In genomic region chr21:16563111-16563510, GRCh38 we compare ENCODE assay signal across 18 cellular contexts.
DNase-seq lines count a peak whose midpoint lies in the region; ATAC-seq, FAIRE-seq and TF ChIP-seq lines count a peak whose summit lies in the region.
"Had no signal": no experiment of that assay in that cellular context is flagged by ENCODE, and none has a peak within 500 bp of the region (broad histone marks: within the 10 kb centered on the region; RNA-seq: fewer than 3 reads in every experiment).

No MANE protein-coding gene starts in this region.

- H2AFZ ChIP-seq in GM23338 (no peak overlapping the region), mesenchymal stem cell (ENCODE audit: low read depth, low read length) (no peak overlapping the region)

- H2BK12ac ChIP-seq in mesenchymal stem cell (ENCODE audit: low read length in 2 of 2), result no peak overlapping the region

- no peak overlapping the region for H2BK120ac ChIP-seq in mesenchymal stem cell (ENCODE audit: low read depth, low read length)

- peak overlapping the region; percentile 79 for H2BK5ac ChIP-seq in mesenchymal stem cell (ENCODE audit: low read depth, low read length, poor library complexity, severe bottlenecking)

- DNase-seq in GM23338 (ENCODE audit: low spot score), result no peak
- peak; percentile 35 for DNase-seq in RCC 7860 (ENCODE audit: low spot score)
- no peak for DNase-seq in mesenchymal stem cell
- DNase-seq in H7, result no peak
- DNase-seq: CD8-positive, alpha-beta T cell; GF-D8; GOT3; NCI-H1417; NCI-H187 treated with DMSO at 0.1 percent for 48 hours; NCI-H446 treated with DMSO at 0.1 percent for 48 hours; NCI-H748 treated with DMSO at 0.1 percent for 48 hours; T-cell had no signal

- no peaks in the 10 kb centered on the region for H3K9me3 ChIP-seq in mesenchymal stem cell (ENCODE audit: control insufficient read depth, low read length)
- H3K9me3 ChIP-seq: BLaER1 had no signal

- H3K36me3 Mint-ChIP-seq in GM23338 (ENCODE audit: low read depth), result no peaks in the 10 kb centered on the region
- H3K36me3 Mint-ChIP-seq: CD8-positive, alpha-beta T cell; T-cell had no signal

- no peak for TF ChIP-seq CTCF in GM23338 (conservative IDR thresholded peaks at IDR 0.05; ENCODE audit: low read depth in 2 of 2)

- H3K4me3 Mint-ChIP-seq in GM23338, result no peak overlapping the region
- H3K4me3 Mint-ChIP-seq: CD8-positive, alpha-beta T cell; T-cell had no signal

- H3K27me3 Mint-ChIP-seq in GM23338 (ENCODE audit: insufficient read depth, low read depth, poor library complexity), result peaks cover 2% of the 10 kb centered on the region
- H3K27me3 Mint-ChIP-seq: T-cell had no signal

- H3K4me3 ChIP-seq in GM23338 (no peak overlapping the region), mesenchymal stem cell (ENCODE audit: insufficient read depth in 1 of 2, low read depth in 1 of 2, low read length in 2 of 2) (no peak overlapping the region), H7 (ENCODE audit: insufficient read depth, low read depth, low read length) (no peak overlapping the region)
- H3K4me3 ChIP-seq: BLaER1 had no signal

- peaks cover 13% of the 10 kb centered on the region for H3K4me1 Mint-ChIP-seq in GM23338
- H3K4me1 Mint-ChIP-seq: T-cell had no signal

- no peaks in the 10 kb centered on the region for H4K20me1 ChIP-seq in GM23338 (replicated peaks; ENCODE audit: insufficient read depth)
- H4K20me1 ChIP-seq: BLaER1 had no signal

- FAIRE-seq in RCC 7860 (lab: Jason Lieb, UNC), result peak; percentile 51
- FAIRE-seq: GM12891, GM18507 had no signal

- no peak overlapping the region for H4K8ac ChIP-seq in mesenchymal stem cell (ENCODE audit: low read length)

- no peak; the same call in 2 of the 3 replicates for ATAC-seq in GM23338
- no peak for ATAC-seq in HG03571 (IDR thresholded peaks at IDR 0.05; ENCODE audit: unreplicated experiment)
- ATAC-seq in HG03520 (IDR thresholded peaks at IDR 0.05; ENCODE audit: unreplicated experiment), result no peak
- ATAC-seq in HG02970 (IDR thresholded peaks at IDR 0.05; ENCODE audit: low FRiP score, unreplicated experiment), result no peak
- ATAC-seq: CD8-positive, alpha-beta T cell; T-cell had no signal

- no peaks in the 10 kb centered on the region for H3K9me3 Mint-ChIP-seq in GM23338
- H3K9me3 Mint-ChIP-seq: CD8-positive, alpha-beta T cell had no signal

- H3K36me3 ChIP-seq in GM23338 (ENCODE audit: insufficient read depth) (no peaks in the 10 kb centered on the region), mesenchymal stem cell (ENCODE audit: control insufficient read depth in 1 of 2, insufficient read depth in 2 of 2, low read depth in 1 of 2, low read length in 2 of 2) (no peaks in the 10 kb centered on the region), H7 (replicated peaks; ENCODE audit: control insufficient read depth, insufficient read depth, low read length) (no peaks in the 10 kb centered on the region)
- H3K36me3 ChIP-seq: BLaER1 had no signal

- no peak overlapping the region for H4K91ac ChIP-seq in mesenchymal stem cell (ENCODE audit: low read length)

- H3K79me2 ChIP-seq in GM23338 (replicated peaks; ENCODE audit: insufficient read depth), result no peaks in the 10 kb centered on the region

- 92% methylated on average over 6 of the region's 7 CpGs for WGBS in mesenchymal stem cell

- H3K27ac Mint-ChIP-seq in GM23338, result no peak overlapping the region; the same call in 1 of the 2 replicates
- H3K27ac Mint-ChIP-seq: CD8-positive, alpha-beta T cell; T-cell had no signal

- H3K4me1 ChIP-seq in GM23338 (ENCODE audit: insufficient read depth), result no peaks in the 10 kb centered on the region
- peaks cover 7% of the 10 kb centered on the region for H3K4me1 ChIP-seq in mesenchymal stem cell (ENCODE audit: control insufficient read depth, insufficient read depth, low read depth, low read length)
- H3K4me1 ChIP-seq: BLaER1 had no signal

- no peak overlapping the region for H3K14ac ChIP-seq in mesenchymal stem cell (ENCODE audit: low read length in 2 of 2)

- no peak overlapping the region for H2AK5ac ChIP-seq in mesenchymal stem cell (ENCODE audit: low read length, severe bottlenecking)

- no peak overlapping the region for H3K18ac ChIP-seq in mesenchymal stem cell (ENCODE audit: low read depth in 1 of 2, low read length in 2 of 2)

- peak overlapping the region; percentile 73 for H3K27ac ChIP-seq in GM23338 (ENCODE audit: low read depth)
- peak overlapping the region; percentile 91 for H3K27ac ChIP-seq in mesenchymal stem cell (ENCODE audit: low read length, poor library complexity, severe bottlenecking)
- H3K27ac ChIP-seq: BLaER1 had no signal

- no peak overlapping the region for H3K9ac ChIP-seq in mesenchymal stem cell (ENCODE audit: low read length)
- H3K9ac ChIP-seq: BLaER1 had no signal

- H3K4me2 ChIP-seq in GM23338 (0 out of 2 replicates have a peak overlapping the region, but pooled peaks have one; percentile 18), mesenchymal stem cell (ENCODE audit: low read length, poor library complexity, severe bottlenecking) (no peak overlapping the region)
- H3K4me2 ChIP-seq: BLaER1 had no signal

- peaks cover 6% of the 10 kb centered on the region for H3K79me1 ChIP-seq in mesenchymal stem cell (replicated peaks; ENCODE audit: low read length, poor library complexity, severe bottlenecking)

- H2BK15ac ChIP-seq in mesenchymal stem cell (ENCODE audit: low read depth, poor library complexity, severe bottlenecking), result no peak overlapping the region

- no peak overlapping the region for H3K23ac ChIP-seq in mesenchymal stem cell (ENCODE audit: low read length in 2 of 2)

- H3F3A ChIP-seq in GM23338 (replicated peaks; ENCODE audit: low read depth), result no peaks in the 10 kb centered on the region

- no peaks in the 10 kb centered on the region for H3K9me2 ChIP-seq in GM23338 (ENCODE audit: insufficient read depth)

- H3K4ac ChIP-seq in mesenchymal stem cell (ENCODE audit: low read depth in 1 of 2, low read length in 2 of 2), result no peak overlapping the region

- H3K27me3 ChIP-seq in GM23338 (ENCODE audit: insufficient read depth) (no peaks in the 10 kb centered on the region), mesenchymal stem cell (ENCODE audit: control insufficient read depth in 1 of 2, insufficient read depth in 1 of 2, low read length in 2 of 2) (no peaks in the 10 kb centered on the region), H7 (ENCODE audit: control insufficient read depth, insufficient read depth, low read length) (no peaks in the 10 kb centered on the region)
- H3K27me3 ChIP-seq: BLaER1 had no signal

TF ChIP-seq in GM23338, 12 proteins besides CTCF, POLR2A, EP300 and RAD21:
- TF ChIP-seq REST (IDR thresholded peaks at IDR 0.05; ENCODE audit: unreplicated experiment) (no peak), ETS1 (IDR thresholded peaks at IDR 0.05) (no peak), JUNB (IDR thresholded peaks at IDR 0.05; ENCODE audit: unreplicated experiment) (no peak), ZNF331 (CRISPR knock-in tag; IDR thresholded peaks at IDR 0.05; ENCODE audit: low read depth) (no peak), NANOG (IDR thresholded peaks at IDR 0.05; ENCODE audit: borderline replicate concordance) (no peak)
